8 cellular contexts compared by ENCODE assay signal in genomic region chr14:35826218-35826951, GRCh38. TPM values are rescaled to one million over a fixed set of nuclear protein-coding genes. Genes with fewer than 3 reads are reported as not detected.
DNase-seq lines count a peak whose midpoint lies in the region; ATAC-seq and TF ChIP-seq lines count a peak whose summit lies in the region.

Gene BRMS1L, plus strand, starts transcription at chr14:35826338. Its CDS starts 179 bp downstream, at chr14:35826517.

- 0 out of 2 replicates have a peak, but pooled peaks cover 4% of the 10 kb centered on the region for H4K20me1 ChIP-seq in SK-N-SH (ENCODE audit: insufficient read depth)

- peaks cover 11% of the 10 kb centered on the region for H3F3A ChIP-seq in SK-N-SH (replicated peaks; ENCODE audit: insufficient read depth)

- H3K9me2 ChIP-seq in SK-N-SH = no peaks in the 10 kb centered on the region

- H3K9me3 ChIP-seq in SK-N-SH (no peaks in the 10 kb centered on the region), suprapubic skin (no peaks in the 10 kb centered on the region)

- no peak for TF ChIP-seq CTCF in GM10248 (IDR thresholded peaks at IDR 0.05; ENCODE audit: control extremely low read depth, extremely low read depth, low read depth, missing control alignments)
- no peak for TF ChIP-seq CTCF in SK-N-SH (IDR thresholded peaks at IDR 0.05)
- TF ChIP-seq CTCF in suprapubic skin (IDR thresholded peaks at IDR 0.05) = no peak

- CTCF ChIA-PET in GM10248 (lab: Yijun Ruan, JAX) = interaction anchor here (0.9 to 3.0 kb wide), 10 partner anchors 9 to 243 kb away, joined by 3 to 13 read pairs (median 6); partner anchors contain the start of gene RALGAPA1
- CTCF ChIA-PET in SK-N-SH (lab: Yijun Ruan, JAX) = interaction anchor here (0.7 to 1.8 kb wide), 6 partner anchors 10 to 686 kb away, joined by 3 to 10 read pairs (median 4); no protein-coding TSS in a partner anchor

- peak within 1 kb of the TSS; percentile 91 for H3K9ac ChIP-seq in SK-N-SH

- H3K36me3 ChIP-seq in SK-N-SH (replicated peaks in 1 of 2; ENCODE audit: control insufficient read depth in 1 of 2, insufficient read depth in 2 of 2, low read length in 1 of 2) (peaks cover 1 to 3% of the 10 kb centered on the region in 2 experiments), suprapubic skin (no peaks in the 10 kb centered on the region)

- TF ChIP-seq RAD21 in SK-N-SH (IDR thresholded peaks at IDR 0.05; ENCODE audit: low read length) = no peak

- H3K4me2 ChIP-seq in SK-N-SH = peak within 1 kb of the TSS; percentile 89

- peaks cover 28% of the 10 kb centered on the region for H3K79me2 ChIP-seq in SK-N-SH (ENCODE audit: insufficient read depth)

- H3K4me3 ChIP-seq in SK-N-SH (ENCODE audit: low read depth in 2 of 2, low read length in 1 of 2) (peak within 1 kb of the TSS; percentile 88 to 94), suprapubic skin (peak within 1 kb of the TSS; percentile 69)

- POLR2A ChIA-PET in GM10248 (lab: Yijun Ruan, JAX) = interaction anchor here (0.6 to 1.0 kb wide), 6 partner anchors 8 to 395 kb away, joined by 3 to 4 read pairs (median 3); partner anchors contain the start of gene RALGAPA1
- POLR2A ChIA-PET in SK-N-SH (lab: Yijun Ruan, JAX) = interaction anchor here (0.6 to 1.7 kb wide), 11 partner anchors 8 to 844 kb away, joined by 3 to 11 read pairs (median 3); partner anchors contain the start of genes INSM2, NFKBIA, PSMA6 and RALGAPA1

- H3K4me1 ChIP-seq in SK-N-SH (ENCODE audit: control insufficient read depth in 1 of 2, insufficient read depth in 2 of 2, low read depth in 1 of 2, low read length in 1 of 2) (peaks cover 0 to 5% of the 10 kb centered on the region in 2 experiments; a peak in 2 of 4 replicates), suprapubic skin (peaks cover 17% of the 10 kb centered on the region)

- H3K27ac ChIP-seq in SK-N-SH (ENCODE audit: low read depth in 2 of 2, low read length in 1 of 2) (peak within 1 kb of the TSS; percentile 95 to 99), suprapubic skin (peak within 1 kb of the TSS; percentile 95)

- H3K36me3 Mint-ChIP-seq in activated naive CD4-positive, alpha-beta T cell treated with anti-CD3 and anti-CD28 coated beads, Interleukin-2, amount 50 U/mL, for 72 hours = peaks cover 3 to 12% of the 10 kb centered on the region in 2 donors

- TF ChIP-seq EP300 in SK-N-SH (IDR thresholded peaks at IDR 0.05; ENCODE audit: borderline replicate concordance in 1 of 2, low read depth in 1 of 2, low read length in 1 of 2) (0 out of 4 replicates have a peak, but pooled peaks of 1 of the 2 experiments have one; percentile 9), suprapubic skin (IDR thresholded peaks at IDR 0.05) (no peak)

- peak; percentile 98 for DNase-seq in GM10248 (ENCODE audit: extremely low spot score)
- DNase-seq in NCI-H1092 (lab: John Stamatoyannopoulos, UW) = peak; percentile 100
- DNase-seq in SK-N-SH = peak; percentile 97
- peak; percentile 95 to 96 for DNase-seq in activated naive CD4-positive, alpha-beta T cell treated with anti-CD3 and anti-CD28 coated beads, Interleukin-2, amount 50 U/mL, for 72 hours (ENCODE audit: low spot score in 2 of 2)
- DNase-seq in globus pallidus (ENCODE audit: low spot score) = peak; percentile 99
- DNase-seq in nucleus accumbens (lab: John Stamatoyannopoulos, UW) = peak; percentile 80 to 99 (median 97)
- DNase-seq in suprapubic skin (ENCODE audit: low spot score in 2 of 2) = peak; percentile 98 to 99

- peak within 1 kb of the TSS; percentile 86 for H2AFZ ChIP-seq in SK-N-SH (ENCODE audit: low read depth)

- WGBS in SK-N-SH (ENCODE audit: low lambda C conversion rate) = 2% methylated on average over 27 of the region's 70 CpGs
- WGBS in suprapubic skin = 1% methylated on average over 33 of the region's 70 CpGs

- ATAC-seq in HG02610 (IDR thresholded peaks at IDR 0.05; ENCODE audit: unreplicated experiment) = peak; percentile 97
- peak; percentile 96 to 97 for ATAC-seq in activated naive CD4-positive, alpha-beta T cell treated with anti-CD3 and anti-CD28 coated beads, Interleukin-2, amount 50 U/mL, for 72 hours

- TF ChIP-seq POLR2A in suprapubic skin (IDR thresholded peaks at IDR 0.05) = peak; percentile 27 to 87

- H3K27me3 ChIP-seq in SK-N-SH (ENCODE audit: insufficient read depth) = no peaks in the 10 kb centered on the region
- H3K27me3 ChIP-seq in suprapubic skin = no peaks in the 10 kb centered on the region

- no peaks in the 10 kb centered on the region for H3K9me3 Mint-ChIP-seq in activated naive CD4-positive, alpha-beta T cell treated with anti-CD3 and anti-CD28 coated beads, Interleukin-2, amount 50 U/mL, for 72 hours

- H3K27ac Mint-ChIP-seq in activated naive CD4-positive, alpha-beta T cell treated with anti-CD3 and anti-CD28 coated beads, Interleukin-2, amount 50 U/mL, for 72 hours = peak within 1 kb of the TSS; percentile 86 to 92

TF ChIP-seq in SK-N-SH, 30 proteins besides CTCF, POLR2A, EP300 and RAD21:
- TF ChIP-seq YY1 (IDR thresholded peaks at IDR 0.05; ENCODE audit: low read depth) = 0 out of 2 replicates have a peak, but pooled peaks have one; percentile 14
- TF ChIP-seq SIN3A (IDR thresholded peaks at IDR 0.05; ENCODE audit: borderline replicate concordance, low read depth, low read length) = no peak; the same call in 1 of the 2 replicates
- TF ChIP-seq FOXJ3 (CRISPR knock-in tag; IDR thresholded peaks at IDR 0.05) = 0 out of 2 replicates have a peak, but pooled peaks have one; percentile 6
- peak; percentile 65 for TF ChIP-seq TAF1 (IDR thresholded peaks at IDR 0.05; ENCODE audit: borderline replicate concordance, low read depth, low read length)
- TF ChIP-seq MXI1 (IDR thresholded peaks at IDR 0.05; ENCODE audit: low read depth, low read length) = peak; percentile 82; the same call in 1 of the 2 replicates
- TF ChIP-seq CHD2 (IDR thresholded peaks at IDR 0.05; ENCODE audit: low read length, partially characterized antibody) = peak; percentile 83
- TF ChIP-seq GABPA (IDR thresholded peaks at IDR 0.05; ENCODE audit: low read depth) = no peak
- TF ChIP-seq PBX3 (IDR thresholded peaks at IDR 0.05) = no peak
- peak; percentile 95 for TF ChIP-seq POLR2AphosphoS5 (IDR thresholded peaks at IDR 0.05; ENCODE audit: low read depth, low read length)
- TF ChIP-seq IRF3 (IDR thresholded peaks at IDR 0.05; ENCODE audit: low read depth, low read length) = peak; percentile 32; the same call in 1 of the 2 replicates
- TF ChIP-seq MAX (IDR thresholded peaks at IDR 0.05; ENCODE audit: low read depth) = peak; percentile 77
- TF ChIP-seq RFX5 (IDR thresholded peaks at IDR 0.05; ENCODE audit: low read length) = peak; percentile 74; the same call in 1 of the 2 replicates
- no peak for TF ChIP-seq RCOR1 (IDR thresholded peaks at IDR 0.05; ENCODE audit: low read length)
- no peak for TF ChIP-seq USF1 (IDR thresholded peaks at IDR 0.05; ENCODE audit: borderline replicate concordance, low read depth)

RNA-seq across cellular contexts. Expression of gene BRMS1L, which starts in this region (rescaled TPM):
- 7.1 and 9.1 TPM in 2 replicates for polyA plus RNA-seq in SK-N-SH (2012; rRNA removed)
- polyA plus RNA-seq in SK-N-SH (2012; cell fraction: cytosol; rRNA removed) = 9.7 and 11.0 TPM in 2 replicates
- polyA plus RNA-seq in SK-N-SH (2012; cell fraction: nucleus; rRNA removed) = 3.0 and 9.3 TPM in 2 replicates
- total RNA-seq in activated naive CD4-positive, alpha-beta T cell treated with anti-CD3 and anti-CD28 coated beads, Interleukin-2, amount 50 U/mL, for 72 hours = 1 to 10 TPM; 5.1 to 5.7 TPM
- total RNA-seq in suprapubic skin = 1 to 10 TPM; 3.5 to 6.6 (median 5.7) TPM

Comparison
In these comparisons a context has a peak if more than half of its experiments do, and no peak if none do; other contexts are left out.
1. Peak in every context shown above with its lines: DNase-seq, ATAC-seq, H3K4me3 ChIP-seq and H3K27ac ChIP-seq.